29 cellular contexts compared by ENCODE assay signal in genomic region chr5:108214857-108215256, GRCh38.
"Had no signal": no experiment of that assay in that cellular context is flagged by ENCODE, and none has a peak within 500 bp of the region (broad histone marks: within the 10 kb centered on the region; RNA-seq: fewer than 3 reads in every experiment).

No MANE protein-coding gene starts in this region.

- DNase-seq: colonic mucosa; cortex of kidney; dermis blood vessel endothelial cell; dorsolateral prefrontal cortex; effector CD4-positive, alpha-beta T cell; effector CD8-positive, alpha-beta T cell; effector memory CD4-positive, alpha-beta T cell; effector memory CD8-positive, alpha-beta T cell; erythroblast; esophagus squamous epithelium; foreskin fibroblast; foreskin keratinocyte; foreskin melanocyte; gastrocnemius medialis; glutamatergic neuron; head of caudate nucleus; heart left ventricle; heart right ventricle; hippocampal formation had no signal

- H3K4me3 ChIP-seq: colonic mucosa, coronary artery, dorsolateral prefrontal cortex, esophagus muscularis mucosa, esophagus squamous epithelium, gastrocnemius medialis, gastroesophageal sphincter, heart left ventricle, heart right ventricle, hepatocyte had no signal

- H2AFZ ChIP-seq: hepatocyte had no signal

- H3K79me2 ChIP-seq: hepatocyte had no signal

- H3K4me1 ChIP-seq: colonic mucosa, esophagus muscularis mucosa, esophagus squamous epithelium, foreskin keratinocyte, gastrocnemius medialis, gastroesophageal sphincter, heart left ventricle, heart right ventricle had no signal

- H3K9me3 ChIP-seq: colonic mucosa, esophagus muscularis mucosa, gastrocnemius medialis, gastroesophageal sphincter had no signal

- H3K4me2 ChIP-seq: hepatocyte had no signal

- H3K27ac ChIP-seq: colonic mucosa, coronary artery, dorsolateral prefrontal cortex, epithelial cell of prostate, esophagus muscularis mucosa, esophagus squamous epithelium, foreskin keratinocyte, gastrocnemius medialis, gastroesophageal sphincter, heart left ventricle, heart right ventricle, hepatocyte had no signal

- H3K27me3 ChIP-seq: colonic mucosa, dorsolateral prefrontal cortex, esophagus muscularis mucosa, esophagus squamous epithelium, foreskin keratinocyte, gastrocnemius medialis, gastroesophageal sphincter, heart left ventricle, heart right ventricle, hepatocyte had no signal

- FAIRE-seq: endometrium, endothelial cell of umbilical vein, frontal cortex had no signal

- H3K36me3 ChIP-seq: colonic mucosa had no signal

- H3K4me3 Mint-ChIP-seq: dendritic cell treated with granulocyte-macrophage colony-stimulating factor and Interleukin-4, amounts not matched to agents 40 ng/mL and 50 ng/mL, for 4 days; effector memory CD8-positive, alpha-beta T cell had no signal

- H3K27ac Mint-ChIP-seq: dendritic cell treated with granulocyte-macrophage colony-stimulating factor and Interleukin-4, amounts not matched to agents 40 ng/mL and 50 ng/mL, for 4 days; effector memory CD8-positive, alpha-beta T cell had no signal

- H3K27me3 Mint-ChIP-seq: dendritic cell treated with granulocyte-macrophage colony-stimulating factor and Interleukin-4, amounts not matched to agents 40 ng/mL and 50 ng/mL, for 4 days; effector memory CD8-positive, alpha-beta T cell had no signal

- ATAC-seq: effector memory CD8-positive, alpha-beta T cell; esophagus mucosa; foreskin keratinocyte; gastrocnemius medialis; gastroesophageal sphincter; heart left ventricle; heart right ventricle had no signal
